20 cellular contexts compared by ENCODE assay signal in genomic region chr13:51805925-51806324, GRCh38. TPM values are rescaled to one million over a fixed set of nuclear protein-coding genes. Genes with fewer than 3 reads are reported as not detected.
DNase-seq lines count a peak whose midpoint lies in the region; ATAC-seq and TF ChIP-seq lines count a peak whose summit lies in the region.
"Had no signal": no experiment of that assay in that cellular context is flagged by ENCODE, and none has a peak within 500 bp of the region (broad histone marks: within the 10 kb centered on the region; RNA-seq: fewer than 3 reads in every experiment).

No MANE protein-coding gene starts in this region.

- 89 to 93% methylated on average over 2 of the region's 2 CpGs for WGBS in heart right ventricle, 2 donors
- 100% methylated on average over 1 of the region's 2 CpGs for WGBS in gastroesophageal sphincter (ENCODE audit: low coverage in 1 of 2), 2 donors

- H3K9me3 ChIP-seq in left ventricle myocardium inferior (replicated peaks), result no peaks in the 10 kb centered on the region
- H3K9me3 ChIP-seq in heart right ventricle, result peaks cover 0 to 3% (median 0%) of the 10 kb centered on the region in 11 donors
- H3K9me3 ChIP-seq in gastroesophageal sphincter, result no peaks in the 10 kb centered on the region
- H3K9me3 ChIP-seq: Caco-2, esophagus squamous epithelium, psoas muscle, tibial nerve had no signal

- POLR2A ChIA-PET in WTC11 (lab: Charles Lee), result interaction anchor here (0.6 kb wide), 1 partner anchor 226 kb away, joined by 3 read pairs; no protein-coding TSS in a partner anchor

- H3K36me3 Mint-ChIP-seq in WTC11 (no peaks in the 10 kb centered on the region), type B pancreatic cell (no peaks in the 10 kb centered on the region), progenitor cell of endocrine pancreas (ENCODE audit: insufficient read depth) (peaks cover 3% of the 10 kb centered on the region)

- TF ChIP-seq EP300 in gastroesophageal sphincter (IDR thresholded peaks at IDR 0.05), result no peak

- H3K36me3 ChIP-seq in left ventricle myocardium inferior (no peaks in the 10 kb centered on the region), heart right ventricle (no peaks in the 10 kb centered on the region), gastroesophageal sphincter (no peaks in the 10 kb centered on the region)
- H3K36me3 ChIP-seq: esophagus squamous epithelium, tibial nerve had no signal

- no peak for DNase-seq in left ventricle myocardium inferior
- DNase-seq in heart right ventricle, result no peak
- DNase-seq in WTC11 (ENCODE audit: low spot score), result no peak
- no peak for DNase-seq in type B pancreatic cell (ENCODE audit: extremely low spot score, unreplicated experiment)
- DNase-seq in DMS79 (lab: John Stamatoyannopoulos, UW), result no peak
- no peak for DNase-seq in D341Med (ENCODE audit: low spot score)
- DNase-seq in progenitor cell of endocrine pancreas (ENCODE audit: low spot score, unreplicated experiment), result no peak
- DNase-seq: Caco-2; esophagus squamous epithelium; HCEC 1CT; NCI-H2081 treated with DMSO at 0.1 percent for 48 hours; NCI-H510A; psoas muscle; stimulated activated CD4-positive, alpha-beta T cell treated with anti-CD3 and anti-CD28 coated beads, Interleukin-12 subunit alpha, Interleukin-12 subunit beta, amount 100 ng/mL, for 4 hours had no signal

- H3K4me1 Mint-ChIP-seq in WTC11, result peaks cover 39% of the 10 kb centered on the region
- peaks cover 30% of the 10 kb centered on the region for H3K4me1 Mint-ChIP-seq in type B pancreatic cell (ENCODE audit: unreplicated experiment)
- H3K4me1 Mint-ChIP-seq in progenitor cell of endocrine pancreas (ENCODE audit: low read depth), result peaks cover 12% of the 10 kb centered on the region

- no peak overlapping the region for H3K4me3 ChIP-seq in left ventricle myocardium inferior
- H3K4me3 ChIP-seq in heart right ventricle, result no peak overlapping the region
- no peak overlapping the region for H3K4me3 ChIP-seq in gastroesophageal sphincter

- ATAC-seq in heart right ventricle (no peak), WTC11 (no peak), gastroesophageal sphincter (no peak)
- ATAC-seq: psoas muscle had no signal

- TF ChIP-seq CTCF in left ventricle myocardium inferior (IDR thresholded peaks at IDR 0.05; ENCODE audit: borderline replicate concordance) (no peak), heart right ventricle (IDR thresholded peaks at IDR 0.05) (no peak), WTC11 (IDR thresholded peaks at IDR 0.05) (no peak), gastroesophageal sphincter (IDR thresholded peaks at IDR 0.05) (no peak), type B pancreatic cell (conservative IDR thresholded peaks at IDR 0.05) (no peak), progenitor cell of endocrine pancreas (IDR thresholded peaks at IDR 0.05; ENCODE audit: unreplicated experiment) (no peak)

- H3K27ac ChIP-seq in left ventricle myocardium inferior (replicated peaks) (peak overlapping the region; percentile 100), heart right ventricle (peak overlapping the region in 4 of 10 donors; percentile 100), gastroesophageal sphincter (peak overlapping the region in 3 of 4 donors; percentile 97 to 100 (median 99))
- H3K27ac ChIP-seq: KMS-11, RWPE1 had no signal

- no peak for TF ChIP-seq POLR2A in gastroesophageal sphincter (IDR thresholded peaks at IDR 0.05)

- H3K9me3 Mint-ChIP-seq in WTC11 (peaks cover 7% of the 10 kb centered on the region), type B pancreatic cell (no peaks in the 10 kb centered on the region), progenitor cell of endocrine pancreas (ENCODE audit: low read depth) (no peaks in the 10 kb centered on the region)

- CTCF ChIA-PET in WTC11 (lab: Charles Lee), result interaction anchor here (1.0 to 1.5 kb wide), 3 partner anchors 8 to 10 kb away, joined by 3 to 9 read pairs (median 4); no protein-coding TSS in a partner anchor

- H3K4me1 ChIP-seq in left ventricle myocardium inferior (peaks cover 60% of the 10 kb centered on the region), heart right ventricle (peaks cover 14 to 54% (median 36%) of the 10 kb centered on the region in 9 donors), gastroesophageal sphincter (peaks cover 2 to 50% (median 27%) of the 10 kb centered on the region in 3 donors)

- intact Hi-C loops in left ventricle myocardium inferior (cut with micrococcal nuclease) (no loop called here), heart right ventricle (cut with DNase I) (loop anchor here in 3 of 10 donors (10.0 kb wide), 1 partner anchor 221 kb away; the partner anchor contains the start of gene WDFY2 (in 3 of the 3))

- H3K4me3 Mint-ChIP-seq in WTC11, result no peak overlapping the region
- peak overlapping the region; percentile 89 for H3K4me3 Mint-ChIP-seq in type B pancreatic cell
- H3K4me3 Mint-ChIP-seq in progenitor cell of endocrine pancreas (ENCODE audit: low read depth), result no peak overlapping the region

- H3K27me3 ChIP-seq in left ventricle myocardium inferior (ENCODE audit: low read depth) (no peaks in the 10 kb centered on the region), heart right ventricle (no peaks in the 10 kb centered on the region), gastroesophageal sphincter (no peaks in the 10 kb centered on the region)
- H3K27me3 ChIP-seq: esophagus squamous epithelium, tibial nerve had no signal

- H3K27me3 Mint-ChIP-seq in WTC11 (ENCODE audit: low read depth) (peaks cover 4% of the 10 kb centered on the region; the same call in 1 of the 2 replicates), type B pancreatic cell (no peaks in the 10 kb centered on the region), progenitor cell of endocrine pancreas (no peaks in the 10 kb centered on the region)

- no peak overlapping the region for H3K27ac Mint-ChIP-seq in WTC11
- H3K27ac Mint-ChIP-seq in type B pancreatic cell, result peak overlapping the region; percentile 89
- H3K27ac Mint-ChIP-seq in progenitor cell of endocrine pancreas, result no peak overlapping the region

TF ChIP-seq in WTC11, 78 proteins besides CTCF, POLR2A, EP300 and RAD21:
- 0 out of 2 replicates have a peak, but pooled peaks have one; percentile 39 for TF ChIP-seq GTF2I (CRISPR knock-in tag; conservative IDR thresholded peaks at IDR 0.05)
- TF ChIP-seq ZBTB21 (CRISPR knock-in tag; IDR thresholded peaks at IDR 0.05; ENCODE audit: borderline replicate concordance), result no peak
- no peak for TF ChIP-seq ETV6 (CRISPR knock-in tag; IDR thresholded peaks at IDR 0.05)

RNA-seq across cellular contexts. Expression of gene DHRS12, which starts 2.0 kb away (rescaled TPM):
- total RNA-seq in left ventricle myocardium inferior, result 10.3 TPM
- total RNA-seq in heart right ventricle, result 10 to 100 TPM in 6 of 10 donors, 1 to 10 TPM in 4; 8.6 to 14.0 (median 10.3) TPM
- 10 to 100 TPM in 1 of 2 donors, 1 to 10 TPM in 1; 5.5 to 20.6 TPM for polyA plus RNA-seq in heart right ventricle
- 10.2 to 14.8 TPM (median 12.9 TPM) in 3 replicates for total RNA-seq in WTC11 (2021)
- 10 to 100 TPM in 3 of 4 donors, 1 to 10 TPM in 1; 9.2 to 23.3 (median 19.2) TPM for total RNA-seq in gastroesophageal sphincter
- total RNA-seq in type B pancreatic cell (ENCODE audit: low replicate concordance), result 10.1 and 11.3 TPM in 2 replicates
- total RNA-seq in progenitor cell of endocrine pancreas, result 16.2 and 19.6 TPM in 2 replicates

RNA-seq across cellular contexts. Expression of gene TMEM272, which starts 39.1 kb away (rescaled TPM):
- total RNA-seq in left ventricle myocardium inferior (0.30 TPM), heart right ventricle (1 to 10 TPM in 4 of 10 donors, under 1 TPM in 6; 0.32 to 2.7 (median 0.77) TPM), WTC11 (2021) (0.09 to 0.21 TPM in 2 of 3 replicates, not detected in the other), gastroesophageal sphincter (under 1 TPM in 2 of 4 donors, not detected in 2; 0.13 to 0.15 TPM), type B pancreatic cell (ENCODE audit: low replicate concordance) (0.07 and 0.63 TPM in 2 replicates), progenitor cell of endocrine pancreas (1.3 and 1.5 TPM in 2 replicates)
- under 1 TPM; 0.09 to 0.37 TPM for polyA plus RNA-seq in heart right ventricle
- total RNA-seq: esophagus squamous epithelium, glomerular endothelial cell, tibial nerve had no signal

RNA-seq across cellular contexts. Expression of gene CCDC70, which starts 55.8 kb away (rescaled TPM):
- total RNA-seq in left ventricle myocardium inferior (not detected), heart right ventricle (not detected), WTC11 (2021) (not detected in 3 replicates), gastroesophageal sphincter (not detected), type B pancreatic cell (ENCODE audit: low replicate concordance) (not detected in 2 replicates), progenitor cell of endocrine pancreas (not detected in 2 replicates)
- polyA plus RNA-seq in heart right ventricle, result not detected
- total RNA-seq: Caco-2, esophagus squamous epithelium, glomerular endothelial cell, liver, psoas muscle, tibial nerve had no signal
- polyA plus RNA-seq: psoas muscle had no signal
